In the genomic region with DNA sequence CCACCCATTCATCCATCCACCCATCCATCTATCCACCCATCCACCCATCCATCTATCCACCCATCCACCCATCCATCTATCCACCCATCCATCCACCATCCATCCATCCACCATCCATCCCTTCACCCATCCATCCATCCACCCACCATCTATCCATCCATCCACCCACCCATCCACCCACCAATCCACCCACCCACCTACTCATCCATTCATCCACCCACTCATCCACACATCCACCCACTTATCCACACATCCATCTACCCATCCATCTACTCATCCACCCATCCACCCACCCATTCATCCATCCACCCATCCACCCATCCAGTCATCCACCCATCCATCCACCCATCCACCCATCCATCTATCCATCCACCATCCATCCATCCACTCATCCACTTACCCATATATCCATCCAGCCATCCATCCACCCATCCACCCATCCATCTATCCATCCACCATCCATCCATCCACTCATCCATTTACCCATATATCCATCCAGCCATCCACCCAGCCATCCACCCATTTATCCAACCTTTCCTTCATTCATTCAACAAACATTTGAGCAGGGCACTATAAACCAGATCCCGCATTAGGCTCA, we compare ENCODE assay signal across 27 cellular contexts. TPM values are rescaled to one million over a fixed set of nuclear protein-coding genes. Genes with fewer than 3 reads are reported as not detected.
A peak's percentile ranks its signal among the peaks of the same experiment; 100 is the strongest.
DNase-seq lines count a peak whose midpoint lies in the region; ATAC-seq, FAIRE-seq and TF ChIP-seq lines count a peak whose summit lies in the region.
"Had no signal": no experiment of that assay in that cellular context is flagged by ENCODE, and none has a peak within 500 bp of the region (broad histone marks: within the 10 kb centered on the region; RNA-seq: fewer than 3 reads in every experiment).

No MANE protein-coding gene starts in this region.

- DNase-seq in GM12891 (ENCODE audit: insufficient read length, low spot score) (no peak), H9 (peak; percentile 5), mesenteric fat pad (ENCODE audit: low spot score) (peak; percentile 24), AG08395 (ENCODE audit: low spot score) (no peak), DMS 273 (lab: John Stamatoyannopoulos, UW; ENCODE audit: unreplicated experiment) (no peak)
- DNase-seq: BE2C; CD8-positive, alpha-beta memory T cell; DMS79 treated with DMSO at 0.1 percent for 48 hours; GF-D8; H7; HFFc6; MM.1S; NCI-H1048; NCI-H1417; NCI-H1694 treated with DMSO at 0.1 percent for 48 hours; NCI-H2081; NCI-H2227 treated with DMSO at 0.1 percent for 48 hours; NCI-H526 treated with DMSO at 0.1 percent for 48 hours; SHP77 had no signal

- H2BK20ac ChIP-seq in H9 (ENCODE audit: low read depth, low read length, poor library complexity, severe bottlenecking), result no peak overlapping the region

- no peaks in the 10 kb centered on the region for H3K36me3 Mint-ChIP-seq in H9 (ENCODE audit: insufficient read depth in 1 of 3, low read depth in 3 of 3)
- H3K36me3 Mint-ChIP-seq: CD14-positive monocyte had no signal

- H3K4ac ChIP-seq in H9 (ENCODE audit: low read depth, low read length), result no peak overlapping the region

- no peak overlapping the region for H3K18ac ChIP-seq in H9 (ENCODE audit: insufficient read length, low read depth, low read length)

- no peak overlapping the region for H4K91ac ChIP-seq in H9 (ENCODE audit: insufficient read length, low read depth, low read length)

- no peak overlapping the region for H2BK15ac ChIP-seq in H9 (ENCODE audit: low read depth, low read length)

- no peaks in the 10 kb centered on the region for H3K27me3 ChIP-seq in H9 (ENCODE audit: insufficient read depth, low read length)
- H3K27me3 ChIP-seq: BE2C had no signal

- ATAC-seq in GM18861 (IDR thresholded peaks at IDR 0.05; ENCODE audit: unreplicated experiment), result no peak

- no peak overlapping the region for H2AK5ac ChIP-seq in H9 (ENCODE audit: insufficient read length, low read length)

- no peaks in the 10 kb centered on the region for H3K4me1 Mint-ChIP-seq in H9
- H3K4me1 Mint-ChIP-seq: CD8-positive, alpha-beta memory T cell had no signal

- H4K8ac ChIP-seq in H9 (replicated peaks; ENCODE audit: insufficient read length, low read depth, low read length), result no peak overlapping the region

- no peak overlapping the region for H3K9ac ChIP-seq in H9 (ENCODE audit: extremely low read depth, insufficient read length, low read length)
- H3K9ac ChIP-seq: KMS-11 had no signal

- no peak overlapping the region for H3K4me2 ChIP-seq in H9 (ENCODE audit: insufficient read depth, insufficient read length, low read length)
- H3K4me2 ChIP-seq: KMS-11 had no signal

- H3K23me2 ChIP-seq in H9 (ENCODE audit: insufficient read length, low read depth, low read length, poor library complexity, severe bottlenecking), result no peaks in the 10 kb centered on the region

- no CpG with 5 or more reads among the region's 1 CpG for WGBS in H9 (ENCODE audit: extremely low coverage, insufficient read length, low lambda C conversion rate)

- no peak overlapping the region for H3K27ac ChIP-seq in H9 (ENCODE audit: insufficient read length, low read depth, low read length)
- H3K27ac ChIP-seq in cingulate gyrus (ENCODE audit: low read depth, low read length), result peak overlapping the region; percentile 29
- H3K27ac ChIP-seq: KMS-11, RWPE1 had no signal

- no peak overlapping the region for H3T11ph ChIP-seq in H9 (ENCODE audit: low read length)

- H2AFZ ChIP-seq in H9 (ENCODE audit: low read length), result no peak overlapping the region

- no peak for TF ChIP-seq POLR2A in GM12891 (IDR thresholded peaks at IDR 0.05; ENCODE audit: low read depth, low read length)

- no peak overlapping the region for H3K27ac Mint-ChIP-seq in H9
- H3K27ac Mint-ChIP-seq: CD14-positive monocyte; CD8-positive, alpha-beta memory T cell; HFFc6 had no signal

- no peak overlapping the region for H3K56ac ChIP-seq in H9 (ENCODE audit: insufficient read length, low read depth, low read length)

- no peak overlapping the region for H3K4me3 Mint-ChIP-seq in H9
- H3K4me3 Mint-ChIP-seq: CD14-positive monocyte, HFFc6 had no signal

- no peak overlapping the region for H2BK120ac ChIP-seq in H9 (ENCODE audit: low read depth, low read length, poor library complexity, severe bottlenecking)

- no peak overlapping the region for H2BK5ac ChIP-seq in H9 (ENCODE audit: insufficient read length, low read length)

- peaks cover 0 to 5% of the 10 kb centered on the region in 2 experiments; a peak in 2 of 5 replicates for H3K9me3 Mint-ChIP-seq in H9

- H3K27me3 Mint-ChIP-seq in H9 (ENCODE audit: low read depth), result peaks cover 1% of the 10 kb centered on the region; the same call in 1 of the 2 replicates

- peak; percentile 69 for FAIRE-seq in GM12891 (lab: Jason Lieb, UNC)
- FAIRE-seq: GM12892 had no signal

- no peak overlapping the region for H4K5ac ChIP-seq in H9 (ENCODE audit: insufficient read length, low read depth, low read length)

- H4K20me1 ChIP-seq in H9 (ENCODE audit: control insufficient read depth, insufficient read depth, insufficient read length), result no peaks in the 10 kb centered on the region

- H3K23ac ChIP-seq in H9 (ENCODE audit: insufficient read length, low read depth, low read length), result no peak overlapping the region

- no peaks in the 10 kb centered on the region for H3K79me2 ChIP-seq in H9 (ENCODE audit: insufficient read depth, low read length)

- H3K79me1 ChIP-seq in H9 (ENCODE audit: insufficient read depth, low read depth, low read length, poor library complexity, severe bottlenecking), result no peaks in the 10 kb centered on the region

- no peak overlapping the region for H2BK12ac ChIP-seq in H9 (ENCODE audit: insufficient read length, low read depth, low read length)

- no peaks in the 10 kb centered on the region for H3K4me1 ChIP-seq in H9 (ENCODE audit: insufficient read depth, low read length)
- H3K4me1 ChIP-seq: BE2C had no signal

- no peak overlapping the region for H3K14ac ChIP-seq in H9 (ENCODE audit: insufficient read depth, low read length)

- no peak for TF ChIP-seq CTCF in H9 (conservative IDR thresholded peaks at IDR 0.05)

- no peaks in the 10 kb centered on the region for H3K9me3 ChIP-seq in H9 (ENCODE audit: control insufficient read depth, low read depth, low read length)
- H3K9me3 ChIP-seq: BE2C had no signal

TF ChIP-seq in GM12891, 5 proteins besides CTCF, POLR2A, EP300 and RAD21:
- no peak for TF ChIP-seq TAF1 (IDR thresholded peaks at IDR 0.05; ENCODE audit: low read depth, low read length)
- no peak for TF ChIP-seq POLR2AphosphoS5 (IDR thresholded peaks at IDR 0.05; ENCODE audit: low read depth, low read length)
- no peak for TF ChIP-seq PAX5 (IDR thresholded peaks at IDR 0.05; ENCODE audit: insufficient read depth, low read length, severe bottlenecking)
- no peak for TF ChIP-seq POU2F2 (IDR thresholded peaks at IDR 0.05; ENCODE audit: low read depth, low read length)
- no peak for TF ChIP-seq SPI1 (IDR thresholded peaks at IDR 0.05; ENCODE audit: low read depth, low read length)

RNA-seq across cellular contexts. Expression of gene NGEF, which starts 2.1 kb away (rescaled TPM):
- 0.44 TPM for polyA plus RNA-seq in GM12891 (2012; ENCODE audit: low read depth, missing spikeins)
- total RNA-seq in H9 (2021), result 1.9 and 2.2 TPM in 2 replicates
- 0.35 TPM for total RNA-seq in mesenteric fat pad
- polyA plus RNA-seq: CD14-positive monocyte; CD8-positive, alpha-beta memory T cell had no signal

RNA-seq across cellular contexts. Expression of gene NEU2, which starts 17.3 kb away (rescaled TPM):
- not detected for polyA plus RNA-seq in GM12891 (2012; ENCODE audit: low read depth, missing spikeins)
- not detected in 2 replicates for total RNA-seq in H9 (2021)
- not detected for total RNA-seq in mesenteric fat pad
- total RNA-seq: A673; CD8-positive, alpha-beta memory T cell; H7; HFFc6; NCI-H460 had no signal
- polyA plus RNA-seq: CD14-positive monocyte; CD8-positive, alpha-beta memory T cell had no signal

RNA-seq across cellular contexts. Expression of gene INPP5D, which starts 45.0 kb away (rescaled TPM):
- polyA plus RNA-seq in GM12891 (2012; ENCODE audit: low read depth, missing spikeins), result 62.2 TPM
- 12.7 and 13.1 TPM in 2 replicates for total RNA-seq in H9 (2021)
- total RNA-seq in mesenteric fat pad, result 28.8 TPM

Comparison
In these comparisons a context has a peak if more than half of its experiments do, and no peak if none do; other contexts are left out.
1. DNase-seq: peak in H9 (single experiment) and mesenteric fat pad (single experiment); none in GM12891 (single experiment), AG08395 (single experiment) and DMS 273 (single experiment).